ENCODE assay signal across 27 cellular contexts in genomic region chr7:139984642-139985539, GRCh38.
A peak's percentile ranks its signal among the peaks of the same experiment; 100 is the strongest.
DNase-seq lines count a peak whose midpoint lies in the region; ATAC-seq, FAIRE-seq and TF ChIP-seq lines count a peak whose summit lies in the region.
"Had no signal": no experiment of that assay in that cellular context is flagged by ENCODE, and none has a peak within 500 bp of the region (broad histone marks: within the 10 kb centered on the region; RNA-seq: fewer than 3 reads in every experiment).

No MANE protein-coding gene starts in this region.

- H2AFZ ChIP-seq in HepG2 (ENCODE audit: low read length) = no peak overlapping the region
- H2AFZ ChIP-seq: PC-9 had no signal

- H3K4me3 ChIP-seq in HepG2 (replicated peaks in 1 of 3; ENCODE audit: insufficient read depth in 1 of 3, low read depth in 2 of 3, low read length in 3 of 3) = no peak overlapping the region
- no peak overlapping the region for H3K4me3 ChIP-seq in right lobe of liver
- H3K4me3 ChIP-seq in pancreas = no peak overlapping the region
- H3K4me3 ChIP-seq: BLaER1 treated with 17β-estradiol and CSF1 and Interleukin-3, amounts not matched to agents 10 nM and 100 nM; PC-9 had no signal

- DNase-seq in NCI-H82 (lab: John Stamatoyannopoulos, UW) (peak; percentile 8), NCI-H82 treated with DMSO at 0.1 percent for 48 hours (lab: John Stamatoyannopoulos, UW; ENCODE audit: unreplicated experiment) (no peak), HepG2 (ENCODE audit: low spot score) (no peak), right lobe of liver (no peak), natural killer cell (no peak), pancreas (no peak), T1000 (lab: John Stamatoyannopoulos, UW) (no peak), glomerular visceral epithelial cell (ENCODE audit: extremely low spot score) (no peak)
- DNase-seq: ACHN; Calu3; CD8-positive, alpha-beta memory T cell; DMS153; H9; KG1; NCI-H1092; NCI-H1436; NCI-H187 treated with DMSO at 0.1 percent for 48 hours; NCI-H2107; NCI-H446 treated with DMSO at 0.1 percent for 48 hours; NCI-H69; PC-9; RPMI8226; SHP77 had no signal

- H3K9me3 Mint-ChIP-seq in natural killer cell = no peaks in the 10 kb centered on the region
- H3K9me3 Mint-ChIP-seq: CD8-positive, alpha-beta memory T cell; H9 had no signal

- no peaks in the 10 kb centered on the region for H3K36me3 Mint-ChIP-seq in natural killer cell

- no peak overlapping the region for H3K4me2 ChIP-seq in HepG2 (ENCODE audit: low read depth, low read length)
- H3K4me2 ChIP-seq: BLaER1 treated with 17β-estradiol and CSF1 and Interleukin-3, amounts not matched to agents 10 nM and 100 nM; PC-9 had no signal

- no TSS peak for BruUV-seq in HepG2 (replicated peaks; lab: Mats Ljungman, UMichigan)

- H3K4me3 Mint-ChIP-seq in natural killer cell = no peak overlapping the region
- H3K4me3 Mint-ChIP-seq: CD8-positive, alpha-beta memory T cell; H9 had no signal

- H3K9me3 ChIP-seq in HepG2 (ENCODE audit: low read length) = no peaks in the 10 kb centered on the region
- no peaks in the 10 kb centered on the region for H3K9me3 ChIP-seq in right lobe of liver
- H3K9me3 ChIP-seq in pancreas = no peaks in the 10 kb centered on the region

- H4K20me1 ChIP-seq in HepG2 (ENCODE audit: insufficient read depth, low read length) = no peaks in the 10 kb centered on the region

- TF ChIP-seq CTCF in HepG2 (CRISPR knock-in tag; IDR thresholded peaks at IDR 0.05) (no peak), right lobe of liver (IDR thresholded peaks at IDR 0.05) (no peak), natural killer cell (IDR thresholded peaks at IDR 0.05) (no peak), pancreas (IDR thresholded peaks at IDR 0.05) (no peak)

- FAIRE-seq in HepG2 (lab: Jason Lieb, UNC) (no peak), pancreas (lab: Jason Lieb, UNC) (no peak)
- FAIRE-seq: G401.6, GM12892 had no signal

- CTCF ChIA-PET in HepG2 (lab: Yijun Ruan, JAX; ENCODE audit: low intra/inter-chr PET ratio, low total read pairs) = no interaction called here

- ATAC-seq in HepG2 = peak; percentile 26; the same call in 1 of the 3 replicates
- no peak for ATAC-seq in right lobe of liver
- ATAC-seq in natural killer cell = no peak
- no peak for ATAC-seq in pancreas

- H3K27me3 Mint-ChIP-seq in natural killer cell (ENCODE audit: low read depth in 2 of 2) = no peaks in the 10 kb centered on the region

- H3K4me1 Mint-ChIP-seq in natural killer cell = peaks cover 12 to 24% of the 10 kb centered on the region in 2 donors

- TF ChIP-seq EP300 in HepG2 (IDR thresholded peaks at IDR 0.05; ENCODE audit: low read depth in 2 of 2, low read length in 2 of 2) (no peak), HepG2 (CRISPR knock-in tag; IDR thresholded peaks at IDR 0.05; ENCODE audit: borderline replicate concordance) (no peak)

- no peaks in the 10 kb centered on the region for H3K36me3 ChIP-seq in HepG2 (replicated peaks in 1 of 2; ENCODE audit: control insufficient read depth in 1 of 2, insufficient read depth in 2 of 2, low read length in 2 of 2)
- no peaks in the 10 kb centered on the region for H3K36me3 ChIP-seq in right lobe of liver
- no peaks in the 10 kb centered on the region for H3K36me3 ChIP-seq in pancreas

- TF ChIP-seq RAD21 in HepG2 (CRISPR knock-in tag; IDR thresholded peaks at IDR 0.05) = no peak

- H3K9ac ChIP-seq in HepG2 (ENCODE audit: insufficient read depth, low read depth, low read length) = no peak overlapping the region
- H3K9ac ChIP-seq: BLaER1 treated with 17β-estradiol and CSF1 and Interleukin-3, amounts not matched to agents 10 nM and 100 nM had no signal

- H3K27ac ChIP-seq in HepG2 (ENCODE audit: extremely low read length, insufficient read depth, low read length) (no peak overlapping the region), right lobe of liver (no peak overlapping the region), pancreas (no peak overlapping the region)
- H3K27ac ChIP-seq: 22Rv1; BLaER1 treated with 17β-estradiol and CSF1 and Interleukin-3, amounts not matched to agents 10 nM and 100 nM; PC-9 had no signal

- TF ChIP-seq POLR2A in HepG2 (IDR thresholded peaks at IDR 0.05; ENCODE audit: insufficient read depth in 1 of 2, low read depth in 2 of 2, low read length in 2 of 2) (no peak), right lobe of liver (IDR thresholded peaks at IDR 0.05) (no peak)

- POLR2A ChIA-PET in HepG2 (lab: Yijun Ruan, JAX) = no interaction called here

- peak overlapping the region; percentile 5 to 16 for H3K27ac Mint-ChIP-seq in natural killer cell
- H3K27ac Mint-ChIP-seq: H9 had no signal

- H3K27me3 ChIP-seq in HepG2 (ENCODE audit: control insufficient read depth in 1 of 2, insufficient read depth in 2 of 2, low read length in 2 of 2) (peaks cover 3 to 14% of the 10 kb centered on the region in 2 experiments), right lobe of liver (no peaks in the 10 kb centered on the region), pancreas (no peaks in the 10 kb centered on the region)
- H3K27me3 ChIP-seq: BLaER1 treated with 17β-estradiol and CSF1 and Interleukin-3, amounts not matched to agents 10 nM and 100 nM had no signal

- 32% methylated on average over 7 of the region's 8 CpGs for WGBS in HepG2 (ENCODE audit: low lambda C conversion rate)
- WGBS in right lobe of liver (ENCODE audit: insufficient coverage, low coverage, low lambda C conversion rate, missing lambda C conversion rate) = 70% methylated on average over 7 of the region's 8 CpGs
- WGBS in pancreas, 2 donors = 69 to 71% methylated on average over 8 of the region's 8 CpGs

- intact Hi-C loops in HepG2 (cut with micrococcal nuclease; ENCODE audit: unreplicated experiment) = no loop called here
- intact Hi-C loops in right lobe of liver (cut with DNase I) = no loop called here
- intact Hi-C loops in natural killer cell (cut with micrococcal nuclease) = no loop called here
- intact Hi-C loops in pancreas (cut with DNase I) = no loop called here

- H3K4me1 ChIP-seq in HepG2 (ENCODE audit: insufficient read depth, low read length) (0 out of 2 replicates have a peak, but pooled peaks cover under 1% of the 10 kb centered on the region), right lobe of liver (no peaks in the 10 kb centered on the region), pancreas (no peaks in the 10 kb centered on the region)

- in situ Hi-C loops in HepG2 (cut with HindIII; ENCODE audit: extremely low pct_ligation_motif_present, low pct_unique_long_range_greater_than_20kb) = no loop called here

- no peaks in the 10 kb centered on the region for H3K79me2 ChIP-seq in HepG2 (ENCODE audit: insufficient read depth, low read length)

TF ChIP-seq in HepG2, 621 proteins besides CTCF, POLR2A, EP300 and RAD21:
- TF ChIP-seq HMGA1 (CRISPR knock-in tag; conservative IDR thresholded peaks at IDR 0.05) (no peak), ATF7 (IDR thresholded peaks at IDR 0.05) (0 out of 2 replicates have a peak, but pooled peaks have one; percentile 8), ATF7 (CRISPR knock-in tag; IDR thresholded peaks at IDR 0.05) (no peak)
